20 cellular contexts compared by ENCODE assay signal in the genomic region with DNA sequence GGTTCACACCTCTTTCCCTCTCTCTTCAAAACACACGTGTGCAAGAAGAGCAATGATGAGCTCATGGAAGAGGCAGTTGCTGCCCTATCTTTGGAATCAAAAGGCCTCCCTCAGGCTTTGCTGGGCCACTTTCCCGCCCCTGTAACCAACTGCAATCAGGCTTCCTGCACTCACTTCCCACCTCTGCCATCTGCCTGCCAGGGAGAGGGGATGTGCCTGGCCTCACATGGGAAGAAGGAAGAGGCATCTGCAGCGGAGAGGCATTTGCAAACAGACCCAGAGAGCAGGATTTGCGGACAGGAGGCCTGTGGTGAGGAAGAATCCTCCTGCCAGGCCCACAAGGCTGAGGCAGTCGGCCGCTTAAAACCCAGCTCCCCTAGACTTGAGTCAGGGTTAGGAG.
A peak's percentile ranks its signal among the peaks of the same experiment; 100 is the strongest.
DNase-seq lines count a peak whose midpoint lies in the region; FAIRE-seq and TF ChIP-seq lines count a peak whose summit lies in the region.
"Had no signal": no experiment of that assay in that cellular context is flagged by ENCODE, and none has a peak within 500 bp of the region (broad histone marks: within the 10 kb centered on the region; RNA-seq: fewer than 3 reads in every experiment).

No MANE protein-coding gene starts in this region.

- no peaks in the 10 kb centered on the region for H3K36me3 Mint-ChIP-seq in H9 (ENCODE audit: insufficient read depth in 1 of 3, low read depth in 3 of 3)

- DNase-seq in Ammon's horn (ENCODE audit: low spot score): peak; percentile 34
- DNase-seq in H9: peak; percentile 65
- peak; percentile 54 for DNase-seq in ecto neural progenitor cell (ENCODE audit: low spot score)
- peak; percentile 87 for DNase-seq in islet precursor cell
- DNase-seq in urothelium cell line (ENCODE audit: low spot score): no peak
- DNase-seq in GF-D8 (lab: John Stamatoyannopoulos, UW): no peak
- no peak for DNase-seq in NCI-H2196 (lab: John Stamatoyannopoulos, UW; ENCODE audit: unreplicated experiment)
- DNase-seq in effector CD4-positive, alpha-beta T cell: no peak
- DNase-seq: COR-L47, DMS53, NCI-H1417, NCI-H1930, NCI-H2171, NCI-H446 treated with DMSO at 0.1 percent for 48 hours, Peyer's patch, SHP77 had no signal

- H3K9ac ChIP-seq in H9 (ENCODE audit: extremely low read depth, insufficient read length, low read length): no peak overlapping the region

- H3K9me3 ChIP-seq in H9 (ENCODE audit: control insufficient read depth, low read depth, low read length): no peaks in the 10 kb centered on the region
- H3K9me3 ChIP-seq: Peyer's patch had no signal

- H2BK120ac ChIP-seq in H9 (ENCODE audit: low read depth, low read length, poor library complexity, severe bottlenecking): no peak overlapping the region

- no peak overlapping the region for H2AK5ac ChIP-seq in H9 (ENCODE audit: insufficient read length, low read length)

- no peak overlapping the region for H3K23ac ChIP-seq in H9 (ENCODE audit: insufficient read length, low read depth, low read length)

- no peaks in the 10 kb centered on the region for H3K23me2 ChIP-seq in H9 (ENCODE audit: insufficient read length, low read depth, low read length, poor library complexity, severe bottlenecking)

- no peak overlapping the region for H3K14ac ChIP-seq in H9 (ENCODE audit: insufficient read depth, low read length)

- no peak overlapping the region for H3T11ph ChIP-seq in H9 (ENCODE audit: low read length)

- no peak overlapping the region for H4K8ac ChIP-seq in H9 (replicated peaks; ENCODE audit: insufficient read length, low read depth, low read length)

- peaks cover 0 to 3% of the 10 kb centered on the region in 2 experiments; a peak in 1 of 5 replicates for H3K9me3 Mint-ChIP-seq in H9

- H3K27me3 ChIP-seq in H9 (ENCODE audit: insufficient read depth, low read length): no peaks in the 10 kb centered on the region
- H3K27me3 ChIP-seq: Peyer's patch had no signal

- no peak overlapping the region for H4K5ac ChIP-seq in H9 (ENCODE audit: insufficient read length, low read depth, low read length)

- H2AFZ ChIP-seq in H9 (ENCODE audit: low read length): no peak overlapping the region

- H3K4ac ChIP-seq in H9 (ENCODE audit: low read depth, low read length): no peak overlapping the region

- H3K79me1 ChIP-seq in H9 (ENCODE audit: insufficient read depth, low read depth, low read length, poor library complexity, severe bottlenecking): no peaks in the 10 kb centered on the region

- H2BK12ac ChIP-seq in H9 (ENCODE audit: insufficient read length, low read depth, low read length): no peak overlapping the region

- H3K4me2 ChIP-seq in H9 (ENCODE audit: insufficient read depth, insufficient read length, low read length): no peak overlapping the region

- peaks cover 6 to 12% of the 10 kb centered on the region in 2 experiments for H3K4me1 Mint-ChIP-seq in H9

- FAIRE-seq in urothelium cell line (lab: Jason Lieb, UNC): no peak
- FAIRE-seq: A204.1, GM19239, H54 had no signal

- peaks cover 2% of the 10 kb centered on the region for H4K20me1 ChIP-seq in H9 (ENCODE audit: control insufficient read depth, insufficient read depth, insufficient read length)

- no peak overlapping the region for H3K27ac Mint-ChIP-seq in H9

- no peak overlapping the region for H2BK15ac ChIP-seq in H9 (ENCODE audit: low read depth, low read length)

- H3K56ac ChIP-seq in H9 (ENCODE audit: insufficient read length, low read depth, low read length): no peak overlapping the region

- H3K4me3 Mint-ChIP-seq in H9: no peak overlapping the region; a peak in 1 of 5 replicates

- WGBS in H9 (ENCODE audit: extremely low coverage, insufficient read length, low lambda C conversion rate): no CpG with 5 or more reads among the region's 6 CpGs

- H3K27me3 Mint-ChIP-seq in H9 (ENCODE audit: low read depth): peaks cover 3% of the 10 kb centered on the region

- no peak overlapping the region for H2BK20ac ChIP-seq in H9 (ENCODE audit: low read depth, low read length, poor library complexity, severe bottlenecking)

- no peak for TF ChIP-seq CTCF in H9 (conservative IDR thresholded peaks at IDR 0.05)

- H3K79me2 ChIP-seq in H9 (ENCODE audit: insufficient read depth, low read length): no peaks in the 10 kb centered on the region

- no peak overlapping the region for H4K91ac ChIP-seq in H9 (ENCODE audit: insufficient read length, low read depth, low read length)

- no peaks in the 10 kb centered on the region for H3K4me1 ChIP-seq in H9 (ENCODE audit: insufficient read depth, low read length)
- H3K4me1 ChIP-seq: Peyer's patch had no signal

- no peak overlapping the region for H2BK5ac ChIP-seq in H9 (ENCODE audit: insufficient read length, low read length)

- H3K18ac ChIP-seq in H9 (ENCODE audit: insufficient read length, low read depth, low read length): no peak overlapping the region

- no peak overlapping the region for H3K27ac ChIP-seq in H9 (ENCODE audit: insufficient read length, low read depth, low read length)
- H3K27ac ChIP-seq: C4-2B, Peyer's patch had no signal

Comparison
In these comparisons a context has a peak if more than half of its experiments do, and no peak if none do; other contexts are left out.
1. DNase-seq: peak in Ammon's horn (single experiment), H9 (single experiment), ecto neural progenitor cell (single experiment) and islet precursor cell (single experiment); none in urothelium cell line (single experiment), GF-D8 (single experiment), NCI-H2196 (single experiment) and effector CD4-positive, alpha-beta T cell (single experiment).